ENCODE assay signal across 9 cellular contexts in the genomic region with DNA sequence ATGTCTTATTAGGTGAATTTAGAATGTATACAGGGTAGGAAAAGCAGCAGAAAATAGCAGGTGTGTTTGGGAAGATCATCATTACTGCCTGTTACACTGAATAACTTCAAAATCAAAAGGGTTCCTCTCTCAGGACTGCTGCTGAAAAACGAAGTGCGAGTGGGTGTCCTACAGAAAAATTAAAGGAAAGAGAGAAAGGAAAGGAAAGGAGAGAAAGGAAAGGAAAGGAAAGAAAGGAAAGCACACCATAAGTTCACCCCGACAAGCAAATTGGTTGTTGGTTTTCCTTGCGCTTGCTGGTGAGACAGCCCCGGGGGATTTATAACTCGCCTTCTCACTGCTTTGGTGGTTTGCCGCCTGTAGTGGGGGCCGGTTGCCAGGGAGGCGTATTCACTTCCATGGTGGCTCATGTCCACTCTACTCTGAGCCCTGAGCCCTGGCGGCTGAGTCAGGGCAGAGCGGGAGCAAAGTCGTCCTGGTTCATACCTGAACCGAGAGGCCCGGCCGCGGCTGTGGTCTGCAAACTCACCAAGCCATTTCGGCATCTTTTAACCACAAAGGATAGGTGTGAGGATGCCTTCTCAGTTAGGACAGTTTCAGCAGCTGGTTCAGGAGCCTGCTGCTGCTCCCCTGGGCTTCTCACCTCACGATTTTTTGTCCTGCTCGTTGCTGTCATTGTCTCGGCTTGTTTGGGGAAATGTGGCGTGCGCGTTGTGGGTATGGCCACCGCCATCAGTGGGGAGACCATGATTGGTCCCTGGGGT.
DNase-seq lines count a peak whose midpoint lies in the region; ATAC-seq and TF ChIP-seq lines count a peak whose summit lies in the region.
"Had no signal": no experiment of that assay in that cellular context is flagged by ENCODE, and none has a peak within 500 bp of the region (broad histone marks: within the 10 kb centered on the region; RNA-seq: fewer than 3 reads in every experiment).

No MANE protein-coding gene starts in this region.

- peak overlapping the region; percentile 14 for H3K4me3 ChIP-seq in NB4 (ENCODE audit: low read depth, low read length)
- H3K4me3 ChIP-seq: left lung had no signal

- no peak for TF ChIP-seq POLR2A in NB4 (IDR thresholded peaks at IDR 0.05; ENCODE audit: extremely low read depth, insufficient read length)

- peak; percentile 91 for ATAC-seq in HG02798 (IDR thresholded peaks at IDR 0.05; ENCODE audit: poor library complexity, unreplicated experiment)
- ATAC-seq: left lung had no signal

- no peak for TF ChIP-seq CTCF in NB4 (IDR thresholded peaks at IDR 0.05; ENCODE audit: low read depth, low read length)

- DNase-seq in GM19238 (ENCODE audit: insufficient read length, low spot score) (peak; percentile 57), NB4 (ENCODE audit: low read depth) (peak; percentile 93), stromal cell of bone marrow (ENCODE audit: low read depth) (peak; percentile 47), SIG-M5 treated with dmso at 0.1 percent for 504 hours (lab: John Stamatoyannopoulos, UW; ENCODE audit: unreplicated experiment) (no peak)
- DNase-seq in activated CD8-positive, alpha-beta memory T cell treated with anti-CD3 and anti-CD28 coated beads for 24 hours: no peak
- DNase-seq in activated naive CD4-positive, alpha-beta T cell (lab: John Stamatoyannopoulos, UW): no peak
- DNase-seq: effector memory CD4-positive, alpha-beta T cell had no signal

Comparison
In these comparisons a context has a peak if more than half of its experiments do, and no peak if none do; other contexts are left out.
1. DNase-seq: peak in GM19238 (single experiment), NB4 (single experiment) and stromal cell of bone marrow (single experiment); none in activated CD8-positive, alpha-beta memory T cell treated with anti-CD3 and anti-CD28 coated beads for 24 hours (single experiment), SIG-M5 treated with dmso at 0.1 percent for 504 hours (single experiment) and activated naive CD4-positive, alpha-beta T cell (0 of 4).